1 cellular context compared by ENCODE assay signal in genomic region chr2:166013878-166014277, GRCh38.
TF ChIP-seq lines count a peak whose summit lies in the region.

No MANE protein-coding gene starts in this region.

TF ChIP-seq in WTC11, 78 proteins besides CTCF, POLR2A, EP300 and RAD21 (continued from another document):
- TF ChIP-seq, protein P1, sequence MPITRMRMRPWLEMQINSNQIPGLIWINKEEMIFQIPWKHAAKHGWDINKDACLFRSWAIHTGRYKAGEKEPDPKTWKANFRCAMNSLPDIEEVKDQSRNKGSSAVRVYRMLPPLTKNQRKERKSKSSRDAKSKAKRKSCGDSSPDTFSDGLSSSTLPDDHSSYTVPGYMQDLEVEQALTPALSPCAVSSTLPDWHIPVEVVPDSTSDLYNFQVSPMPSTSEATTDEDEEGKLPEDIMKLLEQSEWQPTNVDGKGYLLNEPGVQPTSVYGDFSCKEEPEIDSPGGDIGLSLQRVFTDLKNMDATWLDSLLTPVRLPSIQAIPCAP (CRISPR knock-in tag; IDR thresholded peaks at IDR 0.05), result no peak
